1 cellular context compared by ENCODE assay signal in the genomic region with DNA sequence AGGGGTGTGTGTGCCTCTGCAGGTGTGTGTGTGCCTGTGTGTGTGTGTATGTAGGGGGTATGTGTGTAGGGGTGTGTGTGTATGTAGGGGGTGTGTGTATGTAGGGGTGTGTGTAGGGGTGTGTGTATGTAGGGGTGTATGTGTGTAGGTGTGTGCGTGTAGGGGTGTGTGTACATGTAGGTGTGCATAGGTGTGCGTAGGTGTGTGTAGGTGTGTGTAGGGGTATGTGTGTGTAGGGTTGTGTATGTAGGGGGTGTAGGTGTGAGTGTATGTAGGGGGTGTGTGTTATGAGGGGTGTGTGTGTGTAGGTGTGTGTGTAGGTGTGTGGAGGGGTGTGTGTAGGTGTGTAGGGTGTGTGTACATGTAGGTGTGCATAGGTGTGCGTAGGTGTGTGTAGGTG.
TF ChIP-seq lines count a peak whose summit lies in the region.

No MANE protein-coding gene starts in this region.

TF ChIP-seq in H1, 55 proteins besides CTCF, POLR2A, EP300 and RAD21:
- TF ChIP-seq, protein P1, sequence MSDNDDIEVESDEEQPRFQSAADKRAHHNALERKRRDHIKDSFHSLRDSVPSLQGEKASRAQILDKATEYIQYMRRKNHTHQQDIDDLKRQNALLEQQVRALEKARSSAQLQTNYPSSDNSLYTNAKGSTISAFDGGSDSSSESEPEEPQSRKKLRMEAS (IDR thresholded peaks at IDR 0.05), result no peak
- TF ChIP-seq TEAD4 (IDR thresholded peaks at IDR 0.05; ENCODE audit: low read depth, low read length) (no peak), ASH2L (IDR thresholded peaks at IDR 0.05; ENCODE audit: low read length) (no peak), RFX5 (IDR thresholded peaks at IDR 0.05; ENCODE audit: borderline replicate concordance, low read depth, low read length) (no peak), TCF12 (IDR thresholded peaks at IDR 0.05; ENCODE audit: low read depth, low read length) (no peak), TAF1 (IDR thresholded peaks at IDR 0.05; ENCODE audit: low read depth, low read length) (no peak), YY1 (IDR thresholded peaks at IDR 0.05; ENCODE audit: low read depth, low read length) (no peak)
